1 cellular context compared by ENCODE assay signal in the genomic region with DNA sequence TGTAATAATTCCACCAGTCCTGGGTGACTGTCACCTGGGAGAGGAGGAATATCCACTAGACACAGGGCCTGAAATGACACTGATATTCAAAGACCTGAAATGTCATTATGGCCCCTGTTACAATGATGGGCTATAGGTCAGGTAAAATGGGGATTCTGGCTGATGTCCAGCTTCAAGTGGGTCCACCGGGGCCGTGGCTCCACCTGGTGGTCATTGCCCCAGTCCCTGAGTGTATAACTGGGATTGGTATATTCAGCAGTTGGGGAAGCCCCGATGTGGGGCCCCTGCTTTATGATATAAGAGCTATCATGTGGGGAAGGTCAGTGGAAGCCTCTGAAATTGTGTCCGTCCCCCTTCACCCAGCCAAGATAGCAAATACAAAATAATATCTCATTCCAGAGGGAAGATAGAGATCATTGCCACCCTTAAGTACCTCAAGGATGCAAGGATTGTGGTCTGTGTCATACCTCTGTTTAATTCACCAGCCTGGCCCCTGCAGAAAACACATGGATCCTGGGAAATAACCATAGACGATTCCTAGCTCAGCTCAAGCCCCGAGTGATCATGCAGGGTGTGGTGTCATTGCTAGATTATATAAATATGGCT.
TF ChIP-seq lines count a peak whose summit lies in the region.

No MANE protein-coding gene starts in this region.

TF ChIP-seq in K562, 482 proteins besides CTCF, POLR2A, EP300 and RAD21 (continued from another document and continues in another):
- TF ChIP-seq, protein P1, sequence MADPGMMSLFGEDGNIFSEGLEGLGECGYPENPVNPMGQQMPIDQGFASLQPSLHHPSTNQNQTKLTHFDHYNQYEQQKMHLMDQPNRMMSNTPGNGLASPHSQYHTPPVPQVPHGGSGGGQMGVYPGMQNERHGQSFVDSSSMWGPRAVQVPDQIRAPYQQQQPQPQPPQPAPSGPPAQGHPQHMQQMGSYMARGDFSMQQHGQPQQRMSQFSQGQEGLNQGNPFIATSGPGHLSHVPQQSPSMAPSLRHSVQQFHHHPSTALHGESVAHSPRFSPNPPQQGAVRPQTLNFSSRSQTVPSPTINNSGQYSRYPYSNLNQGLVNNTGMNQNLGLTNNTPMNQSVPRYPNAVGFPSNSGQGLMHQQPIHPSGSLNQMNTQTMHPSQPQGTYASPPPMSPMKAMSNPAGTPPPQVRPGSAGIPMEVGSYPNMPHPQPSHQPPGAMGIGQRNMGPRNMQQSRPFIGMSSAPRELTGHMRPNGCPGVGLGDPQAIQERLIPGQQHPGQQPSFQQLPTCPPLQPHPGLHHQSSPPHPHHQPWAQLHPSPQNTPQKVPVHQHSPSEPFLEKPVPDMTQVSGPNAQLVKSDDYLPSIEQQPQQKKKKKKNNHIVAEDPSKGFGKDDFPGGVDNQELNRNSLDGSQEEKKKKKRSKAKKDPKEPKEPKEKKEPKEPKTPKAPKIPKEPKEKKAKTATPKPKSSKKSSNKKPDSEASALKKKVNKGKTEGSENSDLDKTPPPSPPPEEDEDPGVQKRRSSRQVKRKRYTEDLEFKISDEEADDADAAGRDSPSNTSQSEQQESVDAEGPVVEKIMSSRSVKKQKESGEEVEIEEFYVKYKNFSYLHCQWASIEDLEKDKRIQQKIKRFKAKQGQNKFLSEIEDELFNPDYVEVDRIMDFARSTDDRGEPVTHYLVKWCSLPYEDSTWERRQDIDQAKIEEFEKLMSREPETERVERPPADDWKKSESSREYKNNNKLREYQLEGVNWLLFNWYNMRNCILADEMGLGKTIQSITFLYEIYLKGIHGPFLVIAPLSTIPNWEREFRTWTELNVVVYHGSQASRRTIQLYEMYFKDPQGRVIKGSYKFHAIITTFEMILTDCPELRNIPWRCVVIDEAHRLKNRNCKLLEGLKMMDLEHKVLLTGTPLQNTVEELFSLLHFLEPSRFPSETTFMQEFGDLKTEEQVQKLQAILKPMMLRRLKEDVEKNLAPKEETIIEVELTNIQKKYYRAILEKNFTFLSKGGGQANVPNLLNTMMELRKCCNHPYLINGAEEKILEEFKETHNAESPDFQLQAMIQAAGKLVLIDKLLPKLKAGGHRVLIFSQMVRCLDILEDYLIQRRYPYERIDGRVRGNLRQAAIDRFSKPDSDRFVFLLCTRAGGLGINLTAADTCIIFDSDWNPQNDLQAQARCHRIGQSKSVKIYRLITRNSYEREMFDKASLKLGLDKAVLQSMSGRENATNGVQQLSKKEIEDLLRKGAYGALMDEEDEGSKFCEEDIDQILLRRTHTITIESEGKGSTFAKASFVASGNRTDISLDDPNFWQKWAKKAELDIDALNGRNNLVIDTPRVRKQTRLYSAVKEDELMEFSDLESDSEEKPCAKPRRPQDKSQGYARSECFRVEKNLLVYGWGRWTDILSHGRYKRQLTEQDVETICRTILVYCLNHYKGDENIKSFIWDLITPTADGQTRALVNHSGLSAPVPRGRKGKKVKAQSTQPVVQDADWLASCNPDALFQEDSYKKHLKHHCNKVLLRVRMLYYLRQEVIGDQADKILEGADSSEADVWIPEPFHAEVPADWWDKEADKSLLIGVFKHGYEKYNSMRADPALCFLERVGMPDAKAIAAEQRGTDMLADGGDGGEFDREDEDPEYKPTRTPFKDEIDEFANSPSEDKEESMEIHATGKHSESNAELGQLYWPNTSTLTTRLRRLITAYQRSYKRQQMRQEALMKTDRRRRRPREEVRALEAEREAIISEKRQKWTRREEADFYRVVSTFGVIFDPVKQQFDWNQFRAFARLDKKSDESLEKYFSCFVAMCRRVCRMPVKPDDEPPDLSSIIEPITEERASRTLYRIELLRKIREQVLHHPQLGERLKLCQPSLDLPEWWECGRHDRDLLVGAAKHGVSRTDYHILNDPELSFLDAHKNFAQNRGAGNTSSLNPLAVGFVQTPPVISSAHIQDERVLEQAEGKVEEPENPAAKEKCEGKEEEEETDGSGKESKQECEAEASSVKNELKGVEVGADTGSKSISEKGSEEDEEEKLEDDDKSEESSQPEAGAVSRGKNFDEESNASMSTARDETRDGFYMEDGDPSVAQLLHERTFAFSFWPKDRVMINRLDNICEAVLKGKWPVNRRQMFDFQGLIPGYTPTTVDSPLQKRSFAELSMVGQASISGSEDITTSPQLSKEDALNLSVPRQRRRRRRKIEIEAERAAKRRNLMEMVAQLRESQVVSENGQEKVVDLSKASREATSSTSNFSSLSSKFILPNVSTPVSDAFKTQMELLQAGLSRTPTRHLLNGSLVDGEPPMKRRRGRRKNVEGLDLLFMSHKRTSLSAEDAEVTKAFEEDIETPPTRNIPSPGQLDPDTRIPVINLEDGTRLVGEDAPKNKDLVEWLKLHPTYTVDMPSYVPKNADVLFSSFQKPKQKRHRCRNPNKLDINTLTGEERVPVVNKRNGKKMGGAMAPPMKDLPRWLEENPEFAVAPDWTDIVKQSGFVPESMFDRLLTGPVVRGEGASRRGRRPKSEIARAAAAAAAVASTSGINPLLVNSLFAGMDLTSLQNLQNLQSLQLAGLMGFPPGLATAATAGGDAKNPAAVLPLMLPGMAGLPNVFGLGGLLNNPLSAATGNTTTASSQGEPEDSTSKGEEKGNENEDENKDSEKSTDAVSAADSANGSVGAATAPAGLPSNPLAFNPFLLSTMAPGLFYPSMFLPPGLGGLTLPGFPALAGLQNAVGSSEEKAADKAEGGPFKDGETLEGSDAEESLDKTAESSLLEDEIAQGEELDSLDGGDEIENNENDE (IDR thresholded peaks at IDR 0.05; ENCODE audit: low read depth, low read length), result no peak
- no peak for TF ChIP-seq COPS2 (conservative IDR thresholded peaks at IDR 0.05)
- no peak for TF ChIP-seq ZC3H4 (CRISPR knock-in tag; IDR thresholded peaks at IDR 0.05; ENCODE audit: borderline replicate concordance)
- no peak for TF ChIP-seq HDAC1 (IDR thresholded peaks at IDR 0.05)
- no peak for TF ChIP-seq CGGBP1 (CRISPR knock-in tag; IDR thresholded peaks at IDR 0.05)
- peak; percentile 16; the same call in 1 of the 2 replicates for TF ChIP-seq JUND (IDR thresholded peaks at IDR 0.05; ENCODE audit: borderline replicate concordance, low read depth, low read length)
- no peak; the same call in 2 of the 3 replicates for TF ChIP-seq JUND (tag; IDR thresholded peaks at IDR 0.05; ENCODE audit: borderline replicate concordance, low read depth, low read length)
- TF ChIP-seq RB1 (IDR thresholded peaks at IDR 0.05; ENCODE audit: low read depth), result 0 out of 2 replicates have a peak, but pooled peaks have one; percentile 21
- no peak for TF ChIP-seq TAF15 (IDR thresholded peaks at IDR 0.05; ENCODE audit: low read depth, low read length)
- TF ChIP-seq ZBTB11 (CRISPR knock-in tag; IDR thresholded peaks at IDR 0.05), result no peak
- TF ChIP-seq TRIM25 (IDR thresholded peaks at IDR 0.05; ENCODE audit: borderline replicate concordance), result no peak
- TF ChIP-seq ATF6 (CRISPR knock-in tag; IDR thresholded peaks at IDR 0.05), result no peak
- no peak for TF ChIP-seq KDM2B (CRISPR knock-in tag; IDR thresholded peaks at IDR 0.05)
- TF ChIP-seq, protein P2, sequence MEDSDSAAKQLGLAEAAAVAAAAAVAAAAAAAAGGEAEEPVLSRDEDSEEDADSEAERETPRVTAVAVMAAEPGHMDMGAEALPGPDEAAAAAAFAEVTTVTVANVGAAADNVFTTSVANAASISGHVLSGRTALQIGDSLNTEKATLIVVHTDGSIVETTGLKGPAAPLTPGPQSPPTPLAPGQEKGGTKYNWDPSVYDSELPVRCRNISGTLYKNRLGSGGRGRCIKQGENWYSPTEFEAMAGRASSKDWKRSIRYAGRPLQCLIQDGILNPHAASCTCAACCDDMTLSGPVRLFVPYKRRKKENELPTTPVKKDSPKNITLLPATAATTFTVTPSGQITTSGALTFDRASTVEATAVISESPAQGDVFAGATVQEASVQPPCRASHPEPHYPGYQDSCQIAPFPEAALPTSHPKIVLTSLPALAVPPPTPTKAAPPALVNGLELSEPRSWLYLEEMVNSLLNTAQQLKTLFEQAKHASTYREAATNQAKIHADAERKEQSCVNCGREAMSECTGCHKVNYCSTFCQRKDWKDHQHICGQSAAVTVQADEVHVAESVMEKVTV (CRISPR knock-in tag; IDR thresholded peaks at IDR 0.05), result peak; percentile 86
- TF ChIP-seq, protein P3, sequence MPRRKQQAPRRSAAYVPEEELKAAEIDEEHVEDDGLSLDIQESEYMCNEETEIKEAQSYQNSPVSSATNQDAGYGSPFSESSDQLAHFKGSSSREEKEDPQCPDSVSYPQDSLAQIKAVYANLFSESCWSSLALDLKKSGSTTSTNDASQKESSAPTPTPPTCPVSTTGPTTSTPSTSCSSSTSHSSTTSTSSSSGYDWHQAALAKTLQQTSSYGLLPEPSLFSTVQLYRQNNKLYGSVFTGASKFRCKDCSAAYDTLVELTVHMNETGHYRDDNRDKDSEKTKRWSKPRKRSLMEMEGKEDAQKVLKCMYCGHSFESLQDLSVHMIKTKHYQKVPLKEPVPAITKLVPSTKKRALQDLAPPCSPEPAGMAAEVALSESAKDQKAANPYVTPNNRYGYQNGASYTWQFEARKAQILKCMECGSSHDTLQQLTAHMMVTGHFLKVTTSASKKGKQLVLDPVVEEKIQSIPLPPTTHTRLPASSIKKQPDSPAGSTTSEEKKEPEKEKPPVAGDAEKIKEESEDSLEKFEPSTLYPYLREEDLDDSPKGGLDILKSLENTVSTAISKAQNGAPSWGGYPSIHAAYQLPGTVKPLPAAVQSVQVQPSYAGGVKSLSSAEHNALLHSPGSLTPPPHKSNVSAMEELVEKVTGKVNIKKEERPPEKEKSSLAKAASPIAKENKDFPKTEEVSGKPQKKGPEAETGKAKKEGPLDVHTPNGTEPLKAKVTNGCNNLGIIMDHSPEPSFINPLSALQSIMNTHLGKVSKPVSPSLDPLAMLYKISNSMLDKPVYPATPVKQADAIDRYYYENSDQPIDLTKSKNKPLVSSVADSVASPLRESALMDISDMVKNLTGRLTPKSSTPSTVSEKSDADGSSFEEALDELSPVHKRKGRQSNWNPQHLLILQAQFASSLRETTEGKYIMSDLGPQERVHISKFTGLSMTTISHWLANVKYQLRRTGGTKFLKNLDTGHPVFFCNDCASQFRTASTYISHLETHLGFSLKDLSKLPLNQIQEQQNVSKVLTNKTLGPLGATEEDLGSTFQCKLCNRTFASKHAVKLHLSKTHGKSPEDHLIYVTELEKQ (CRISPR knock-in tag; IDR thresholded peaks at IDR 0.05), result no peak
- TF ChIP-seq HNRNPLL (IDR thresholded peaks at IDR 0.05; ENCODE audit: low read depth, low read length, poor library complexity, severe bottlenecking), result no peak
- TF ChIP-seq KAT8 (IDR thresholded peaks at IDR 0.05; ENCODE audit: low read depth), result no peak
- TF ChIP-seq RBM17 (IDR thresholded peaks at IDR 0.05; ENCODE audit: borderline replicate concordance, low read depth, low read length), result no peak
- TF ChIP-seq CBX2 (IDR thresholded peaks at IDR 0.05; ENCODE audit: insufficient read depth, low read length, poor library complexity, severe bottlenecking), result no peak
- TF ChIP-seq FOXK2 (conservative IDR thresholded peaks at IDR 0.05 in 1 of 2, IDR thresholded peaks at IDR 0.05 in 1 of 2; ENCODE audit: low read depth in 2 of 2), result no peak
- TF ChIP-seq, protein P4, sequence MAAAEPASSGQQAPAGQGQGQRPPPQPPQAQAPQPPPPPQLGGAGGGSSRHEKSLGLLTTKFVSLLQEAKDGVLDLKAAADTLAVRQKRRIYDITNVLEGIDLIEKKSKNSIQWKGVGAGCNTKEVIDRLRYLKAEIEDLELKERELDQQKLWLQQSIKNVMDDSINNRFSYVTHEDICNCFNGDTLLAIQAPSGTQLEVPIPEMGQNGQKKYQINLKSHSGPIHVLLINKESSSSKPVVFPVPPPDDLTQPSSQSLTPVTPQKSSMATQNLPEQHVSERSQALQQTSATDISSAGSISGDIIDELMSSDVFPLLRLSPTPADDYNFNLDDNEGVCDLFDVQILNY (CRISPR knock-in tag; IDR thresholded peaks at IDR 0.05), result no peak
